In genomic region chr6:12404651-12405050, GRCh38 we compare ENCODE assay signal across 22 cellular contexts.
"Had no signal": no experiment of that assay in that cellular context is flagged by ENCODE, and none has a peak within 500 bp of the region (broad histone marks: within the 10 kb centered on the region; RNA-seq: fewer than 3 reads in every experiment).

No MANE protein-coding gene starts in this region.

- ATAC-seq: foreskin keratinocyte; naive thymus-derived CD8-positive, alpha-beta T cell; upper lobe of right lung; WTC11 had no signal

- H3K27ac ChIP-seq: esophagus squamous epithelium, foreskin keratinocyte, lower lobe of right lung, neural progenitor cell, upper lobe of right lung had no signal

- H3K4me1 ChIP-seq: esophagus squamous epithelium, lower lobe of right lung had no signal

- H3K36me3 ChIP-seq: esophagus squamous epithelium, lower lobe of right lung, neural progenitor cell, spleen, thoracic aorta, upper lobe of right lung had no signal

- H3K36me3 Mint-ChIP-seq: activated naive CD8-positive, alpha-beta T cell treated with anti-CD3 and anti-CD28 coated beads for 36 hours; mesothelial cell of epicardium; naive thymus-derived CD8-positive, alpha-beta T cell; neural progenitor cell; WTC11 had no signal

- H3K4me3 ChIP-seq: coronary artery, esophagus squamous epithelium, lower lobe of right lung, neural progenitor cell, spleen, thoracic aorta, upper lobe of right lung had no signal

- H3K4me2 ChIP-seq: neural progenitor cell had no signal

- H3K4me1 Mint-ChIP-seq: activated naive CD8-positive, alpha-beta T cell treated with anti-CD3 and anti-CD28 coated beads for 36 hours; mesothelial cell of epicardium; naive thymus-derived CD8-positive, alpha-beta T cell had no signal

- H3K4me3 Mint-ChIP-seq: activated naive CD8-positive, alpha-beta T cell treated with anti-CD3 and anti-CD28 coated beads for 36 hours; mesothelial cell of epicardium; naive thymus-derived CD8-positive, alpha-beta T cell; neural progenitor cell; T-helper 1 cell treated with Interleukin-12 subunit alpha and Interleukin-12 subunit beta and Interleukin-4 antibody, amounts not matched to agents 30 μg/mL and 1 μg/mL, for 36 hours; WTC11 had no signal

- H3K27me3 ChIP-seq: esophagus squamous epithelium, foreskin keratinocyte, neural progenitor cell, spleen, upper lobe of right lung had no signal

- DNase-seq: activated CD4-positive, alpha-beta T cell treated with anti-CD3 and anti-CD28 coated beads, Interleukin-2, amount 50 U/mL, for 48 hours; activated naive CD4-positive, alpha-beta T cell treated with Interleukin-2 at 50 U/mL for 16 hours; activated naive CD8-positive, alpha-beta T cell treated with anti-CD3 and anti-CD28 coated beads for 36 hours; activated T-cell treated with anti-CD3 and anti-CD28 coated beads, Interleukin-2, amount 50 U/mL, for 48 hours; amniotic stem cell; esophagus squamous epithelium; foreskin keratinocyte; kidney; lower lobe of right lung; naive thymus-derived CD8-positive, alpha-beta T cell; retina; spleen; stimulated activated CD4-positive, alpha-beta T cell treated with anti-CD3 and anti-CD28 coated beads, Interleukin-4, amount 100 ng/mL, for 1 hour; stimulated activated naive CD4-positive, alpha-beta T cell treated with Interleukin-2 at 50 U/mL for 16 hours; T1000; upper lobe of right lung had no signal

- H3K9me3 Mint-ChIP-seq: activated naive CD8-positive, alpha-beta T cell treated with anti-CD3 and anti-CD28 coated beads for 36 hours; neural progenitor cell; T-helper 1 cell treated with Interleukin-12 subunit alpha and Interleukin-12 subunit beta and Interleukin-4 antibody, amounts not matched to agents 30 μg/mL and 1 μg/mL, for 36 hours had no signal

- H3K9ac ChIP-seq: neural progenitor cell had no signal

- H3K27ac Mint-ChIP-seq: activated naive CD8-positive, alpha-beta T cell treated with anti-CD3 and anti-CD28 coated beads for 36 hours; mesothelial cell of epicardium; naive thymus-derived CD8-positive, alpha-beta T cell; neural progenitor cell; T-helper 1 cell treated with Interleukin-12 subunit alpha and Interleukin-12 subunit beta and Interleukin-4 antibody, amounts not matched to agents 30 μg/mL and 1 μg/mL, for 36 hours; WTC11 had no signal

- H3K9me3 ChIP-seq: esophagus squamous epithelium, lower lobe of right lung, spleen, thoracic aorta, upper lobe of right lung had no signal
